ENCODE assay signal across 1 cellular context in the genomic region with DNA sequence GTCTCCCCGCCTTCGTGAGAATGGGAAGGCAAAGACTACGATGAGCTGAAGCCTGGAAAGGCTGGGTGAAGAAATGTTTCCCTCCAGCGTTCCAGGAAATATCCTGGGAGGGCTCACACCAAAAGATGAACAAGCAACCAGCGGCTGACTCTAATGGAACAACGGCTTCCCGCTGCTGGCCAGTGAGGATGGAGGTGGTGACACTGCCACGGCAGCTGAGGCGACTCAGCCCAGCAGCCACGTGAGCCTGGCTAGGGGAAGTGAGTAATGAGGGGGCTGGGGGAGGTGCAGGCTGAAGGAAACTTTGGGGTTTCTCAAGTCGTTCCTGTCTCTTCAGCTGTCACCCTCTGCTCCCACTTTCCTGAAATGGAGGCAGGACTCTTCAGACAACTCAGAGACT.
TF ChIP-seq lines count a peak whose summit lies in the region.

No MANE protein-coding gene starts in this region.

TF ChIP-seq in K562, 482 proteins besides CTCF, POLR2A, EP300 and RAD21 (continued from another document):
- TF ChIP-seq MIER1 (IDR thresholded peaks at IDR 0.05; ENCODE audit: low read depth) = no peak
- TF ChIP-seq HIVEP1 (CRISPR knock-in tag; IDR thresholded peaks at IDR 0.05) = no peak
- TF ChIP-seq ZNF589 (CRISPR knock-in tag; IDR thresholded peaks at IDR 0.05; ENCODE audit: low read depth) = 0 out of 2 replicates have a peak, but pooled peaks have one; percentile 59
- TF ChIP-seq, protein P1, sequence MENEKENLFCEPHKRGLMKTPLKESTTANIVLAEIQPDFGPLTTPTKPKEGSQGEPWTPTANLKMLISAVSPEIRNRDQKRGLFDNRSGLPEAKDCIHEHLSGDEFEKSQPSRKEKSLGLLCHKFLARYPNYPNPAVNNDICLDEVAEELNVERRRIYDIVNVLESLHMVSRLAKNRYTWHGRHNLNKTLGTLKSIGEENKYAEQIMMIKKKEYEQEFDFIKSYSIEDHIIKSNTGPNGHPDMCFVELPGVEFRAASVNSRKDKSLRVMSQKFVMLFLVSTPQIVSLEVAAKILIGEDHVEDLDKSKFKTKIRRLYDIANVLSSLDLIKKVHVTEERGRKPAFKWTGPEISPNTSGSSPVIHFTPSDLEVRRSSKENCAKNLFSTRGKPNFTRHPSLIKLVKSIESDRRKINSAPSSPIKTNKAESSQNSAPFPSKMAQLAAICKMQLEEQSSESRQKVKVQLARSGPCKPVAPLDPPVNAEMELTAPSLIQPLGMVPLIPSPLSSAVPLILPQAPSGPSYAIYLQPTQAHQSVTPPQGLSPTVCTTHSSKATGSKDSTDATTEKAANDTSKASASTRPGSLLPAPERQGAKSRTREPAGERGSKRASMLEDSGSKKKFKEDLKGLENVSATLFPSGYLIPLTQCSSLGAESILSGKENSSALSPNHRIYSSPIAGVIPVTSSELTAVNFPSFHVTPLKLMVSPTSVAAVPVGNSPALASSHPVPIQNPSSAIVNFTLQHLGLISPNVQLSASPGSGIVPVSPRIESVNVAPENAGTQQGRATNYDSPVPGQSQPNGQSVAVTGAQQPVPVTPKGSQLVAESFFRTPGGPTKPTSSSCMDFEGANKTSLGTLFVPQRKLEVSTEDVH (IDR thresholded peaks at IDR 0.05; ENCODE audit: low read depth, partially characterized antibody) = no peak
- peak; percentile 91 for TF ChIP-seq FOSL1 (tag; conservative IDR thresholded peaks at IDR 0.05)
- TF ChIP-seq JUN (IDR thresholded peaks at IDR 0.05; ENCODE audit: borderline replicate concordance, low read depth, low read length) = 0 out of 2 replicates have a peak, but pooled peaks have one; percentile 63
- no peak for TF ChIP-seq JUN (CRISPR knock-in tag; IDR thresholded peaks at IDR 0.05; ENCODE audit: borderline replicate concordance)
- TF ChIP-seq, protein P2, sequence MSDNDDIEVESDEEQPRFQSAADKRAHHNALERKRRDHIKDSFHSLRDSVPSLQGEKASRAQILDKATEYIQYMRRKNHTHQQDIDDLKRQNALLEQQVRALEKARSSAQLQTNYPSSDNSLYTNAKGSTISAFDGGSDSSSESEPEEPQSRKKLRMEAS (CRISPR knock-in tag; IDR thresholded peaks at IDR 0.05) = peak; percentile 38; the same call in 1 of the 2 replicates
- peak in 1 of 3 experiments; percentile 11 for TF ChIP-seq YY1 (IDR thresholded peaks at IDR 0.05; ENCODE audit: borderline replicate concordance in 1 of 3, control insufficient read depth in 1 of 3, extremely low read depth in 1 of 3, insufficient read depth in 3 of 3, insufficient read length in 1 of 3, insufficient replicate concordance in 2 of 3, low read depth in 1 of 3, low read length in 2 of 3)
- TF ChIP-seq, protein P3, sequence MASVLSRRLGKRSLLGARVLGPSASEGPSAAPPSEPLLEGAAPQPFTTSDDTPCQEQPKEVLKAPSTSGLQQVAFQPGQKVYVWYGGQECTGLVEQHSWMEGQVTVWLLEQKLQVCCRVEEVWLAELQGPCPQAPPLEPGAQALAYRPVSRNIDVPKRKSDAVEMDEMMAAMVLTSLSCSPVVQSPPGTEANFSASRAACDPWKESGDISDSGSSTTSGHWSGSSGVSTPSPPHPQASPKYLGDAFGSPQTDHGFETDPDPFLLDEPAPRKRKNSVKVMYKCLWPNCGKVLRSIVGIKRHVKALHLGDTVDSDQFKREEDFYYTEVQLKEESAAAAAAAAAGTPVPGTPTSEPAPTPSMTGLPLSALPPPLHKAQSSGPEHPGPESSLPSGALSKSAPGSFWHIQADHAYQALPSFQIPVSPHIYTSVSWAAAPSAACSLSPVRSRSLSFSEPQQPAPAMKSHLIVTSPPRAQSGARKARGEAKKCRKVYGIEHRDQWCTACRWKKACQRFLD (CRISPR knock-in tag; IDR thresholded peaks at IDR 0.05) = peak; percentile 81
- TF ChIP-seq RNF2 (IDR thresholded peaks at IDR 0.05) = peak; percentile 37; the same call in 1 of the 2 replicates
- TF ChIP-seq ZNF175 (CRISPR knock-in tag; IDR thresholded peaks at IDR 0.05; ENCODE audit: low read depth) = 0 out of 2 replicates have a peak, but pooled peaks have one; percentile 27
- TF ChIP-seq ZNF766 (CRISPR knock-in tag; conservative IDR thresholded peaks at IDR 0.05) = peak; percentile 55; the same call in 1 of the 2 replicates
- TF ChIP-seq, protein P4, sequence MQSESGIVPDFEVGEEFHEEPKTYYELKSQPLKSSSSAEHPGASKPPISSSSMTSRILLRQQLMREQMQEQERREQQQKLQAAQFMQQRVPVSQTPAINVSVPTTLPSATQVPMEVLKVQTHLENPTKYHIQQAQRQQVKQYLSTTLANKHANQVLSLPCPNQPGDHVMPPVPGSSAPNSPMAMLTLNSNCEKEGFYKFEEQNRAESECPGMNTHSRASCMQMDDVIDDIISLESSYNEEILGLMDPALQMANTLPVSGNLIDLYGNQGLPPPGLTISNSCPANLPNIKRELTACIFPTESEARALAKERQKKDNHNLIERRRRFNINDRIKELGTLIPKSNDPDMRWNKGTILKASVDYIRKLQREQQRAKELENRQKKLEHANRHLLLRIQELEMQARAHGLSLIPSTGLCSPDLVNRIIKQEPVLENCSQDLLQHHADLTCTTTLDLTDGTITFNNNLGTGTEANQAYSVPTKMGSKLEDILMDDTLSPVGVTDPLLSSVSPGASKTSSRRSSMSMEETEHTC (IDR thresholded peaks at IDR 0.05) = 0 out of 2 replicates have a peak, but pooled peaks have one; percentile 29
- TF ChIP-seq DPF2 (IDR thresholded peaks at IDR 0.05) = 0 out of 2 replicates have a peak, but pooled peaks have one; percentile 40
- TF ChIP-seq SMARCB1 (IDR thresholded peaks at IDR 0.05; ENCODE audit: insufficient read length, low read depth) = no peak
TF ChIP-seq in K562: peak in this region for 33.
